Comparison of ENCODE assay signal across 1 cellular context in the genomic region with DNA sequence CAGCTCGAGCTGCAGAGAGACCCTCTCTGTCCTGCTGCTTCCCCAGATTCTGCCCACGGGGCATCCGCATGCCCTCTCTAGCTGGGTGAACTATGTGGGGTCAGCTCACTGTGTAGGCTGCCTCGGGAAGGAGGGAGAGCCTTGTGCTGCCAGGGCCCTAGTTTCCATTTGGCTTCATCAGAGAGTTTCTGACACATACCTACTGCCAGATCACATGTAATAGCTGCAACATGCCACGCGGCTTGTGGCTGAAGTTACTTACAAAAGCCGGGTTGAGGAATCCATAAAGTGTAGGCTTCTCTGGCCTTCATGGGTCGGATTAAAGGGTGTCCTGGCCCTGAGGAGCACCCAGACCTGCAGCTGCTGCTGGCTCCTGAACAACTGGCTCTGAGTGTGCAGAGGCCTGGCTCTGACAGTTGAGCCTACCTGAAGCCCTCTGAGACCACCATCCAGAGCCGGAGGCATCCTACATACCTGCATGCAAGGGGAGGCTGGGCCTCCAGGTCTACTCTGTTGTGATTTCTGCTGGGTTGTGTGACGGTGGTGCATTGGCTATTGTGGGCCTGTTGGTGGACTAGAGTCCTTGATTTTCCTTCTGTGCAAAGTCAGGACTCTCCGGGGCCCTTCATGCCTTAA.
TF ChIP-seq lines count a peak whose summit lies in the region.

No MANE protein-coding gene starts in this region.

TF ChIP-seq in IMR-90, 13 proteins besides CTCF, POLR2A, EP300 and RAD21 (continued from another document):
- TF ChIP-seq, protein P1, sequence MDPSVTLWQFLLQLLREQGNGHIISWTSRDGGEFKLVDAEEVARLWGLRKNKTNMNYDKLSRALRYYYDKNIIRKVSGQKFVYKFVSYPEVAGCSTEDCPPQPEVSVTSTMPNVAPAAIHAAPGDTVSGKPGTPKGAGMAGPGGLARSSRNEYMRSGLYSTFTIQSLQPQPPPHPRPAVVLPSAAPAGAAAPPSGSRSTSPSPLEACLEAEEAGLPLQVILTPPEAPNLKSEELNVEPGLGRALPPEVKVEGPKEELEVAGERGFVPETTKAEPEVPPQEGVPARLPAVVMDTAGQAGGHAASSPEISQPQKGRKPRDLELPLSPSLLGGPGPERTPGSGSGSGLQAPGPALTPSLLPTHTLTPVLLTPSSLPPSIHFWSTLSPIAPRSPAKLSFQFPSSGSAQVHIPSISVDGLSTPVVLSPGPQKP (IDR thresholded peaks at IDR 0.05; ENCODE audit: borderline replicate concordance, low read depth, low read length), result no peak
- no peak for TF ChIP-seq CEBPB (IDR thresholded peaks at IDR 0.05; ENCODE audit: low read depth, low read length)
- TF ChIP-seq, protein P2, sequence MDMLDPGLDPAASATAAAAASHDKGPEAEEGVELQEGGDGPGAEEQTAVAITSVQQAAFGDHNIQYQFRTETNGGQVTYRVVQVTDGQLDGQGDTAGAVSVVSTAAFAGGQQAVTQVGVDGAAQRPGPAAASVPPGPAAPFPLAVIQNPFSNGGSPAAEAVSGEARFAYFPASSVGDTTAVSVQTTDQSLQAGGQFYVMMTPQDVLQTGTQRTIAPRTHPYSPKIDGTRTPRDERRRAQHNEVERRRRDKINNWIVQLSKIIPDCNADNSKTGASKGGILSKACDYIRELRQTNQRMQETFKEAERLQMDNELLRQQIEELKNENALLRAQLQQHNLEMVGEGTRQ (IDR thresholded peaks at IDR 0.05; ENCODE audit: low read depth, low read length), result no peak
- no peak for TF ChIP-seq CHD1 (IDR thresholded peaks at IDR 0.05; ENCODE audit: low read depth, low read length)
- TF ChIP-seq MAFK (IDR thresholded peaks at IDR 0.05; ENCODE audit: low read depth, low read length), result no peak
- no peak for TF ChIP-seq MAZ (IDR thresholded peaks at IDR 0.05; ENCODE audit: borderline replicate concordance, low read depth, low read length)
- TF ChIP-seq RCOR1 (IDR thresholded peaks at IDR 0.05; ENCODE audit: insufficient replicate concordance, low read length), result no peak
- no peak for TF ChIP-seq MXI1 (IDR thresholded peaks at IDR 0.05; ENCODE audit: borderline replicate concordance, low read depth, low read length)
